1 cellular context compared by ENCODE assay signal in the genomic region with DNA sequence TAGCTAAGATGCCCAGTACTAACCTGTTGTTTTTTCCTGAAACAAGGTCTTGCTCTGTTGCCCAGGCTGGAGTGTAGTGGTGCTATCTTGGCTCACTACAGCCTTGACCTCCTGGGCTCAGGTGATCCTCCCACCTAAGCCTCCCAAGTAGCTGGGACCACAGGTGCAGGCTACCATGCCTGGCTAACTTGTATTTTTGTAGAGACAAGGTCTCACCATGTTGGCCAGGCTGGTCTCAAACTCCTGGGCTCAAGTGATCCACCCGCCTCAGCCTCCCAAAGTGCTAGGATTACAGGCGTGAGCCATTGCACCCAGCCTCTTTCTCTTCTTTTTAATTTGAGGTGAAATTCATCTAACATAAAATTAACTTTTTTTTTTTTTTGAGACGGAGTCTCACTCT.
A peak's percentile ranks its signal among the peaks of the same experiment; 100 is the strongest.
TF ChIP-seq lines count a peak whose summit lies in the region.

No MANE protein-coding gene starts in this region.

TF ChIP-seq in GM12878, 131 proteins besides CTCF, POLR2A, EP300 and RAD21:
- TF ChIP-seq WRNIP1 (IDR thresholded peaks at IDR 0.05; ENCODE audit: borderline replicate concordance, low read depth, low read length) (0 out of 2 replicates have a peak, but pooled peaks have one; percentile 44), POLR2AphosphoS5 (IDR thresholded peaks at IDR 0.05; ENCODE audit: low read length) (peak; percentile 59; the same call in 1 of the 2 replicates), MLLT1 (IDR thresholded peaks at IDR 0.05) (peak; percentile 48; the same call in 1 of the 2 replicates), BACH1 (IDR thresholded peaks at IDR 0.05; ENCODE audit: borderline replicate concordance) (0 out of 2 replicates have a peak, but pooled peaks have one; percentile 46), HDGF (IDR thresholded peaks at IDR 0.05) (peak; percentile 74; the same call in 1 of the 2 replicates)
